ENCODE assay signal across 19 cellular contexts in genomic region chr7:137909042-137909441, GRCh38.
DNase-seq lines count a peak whose midpoint lies in the region; TF ChIP-seq lines count a peak whose summit lies in the region.
"Had no signal": no experiment of that assay in that cellular context is flagged by ENCODE, and none has a peak within 500 bp of the region (broad histone marks: within the 10 kb centered on the region; RNA-seq: fewer than 3 reads in every experiment).

No MANE protein-coding gene starts in this region.

- H3K4me1 Mint-ChIP-seq in type B pancreatic cell (ENCODE audit: unreplicated experiment) (peaks cover 4% of the 10 kb centered on the region), osteocyte (ENCODE audit: unreplicated experiment) (no peaks in the 10 kb centered on the region)
- H3K4me1 Mint-ChIP-seq: naive thymus-derived CD8-positive, alpha-beta T cell had no signal

- no peak overlapping the region for H3K4me2 ChIP-seq in osteoblast (ENCODE audit: insufficient read depth, low read length)
- H3K4me2 ChIP-seq: GM23338 had no signal

- H3K27ac ChIP-seq in ascending aorta (peak overlapping the region; percentile 78 to 87), osteoblast (ENCODE audit: low read depth, low read length) (peak overlapping the region; percentile 19)
- H3K27ac ChIP-seq: vagina had no signal

- no peak overlapping the region for H2AFZ ChIP-seq in osteoblast (ENCODE audit: low read length)
- H2AFZ ChIP-seq: GM23338 had no signal

- H3K27me3 ChIP-seq in ascending aorta (no peaks in the 10 kb centered on the region), osteoblast (ENCODE audit: insufficient read depth, low read length) (no peaks in the 10 kb centered on the region), H7 (ENCODE audit: control insufficient read depth, insufficient read depth, low read length) (no peaks in the 10 kb centered on the region)
- H3K27me3 ChIP-seq: breast epithelium, vagina had no signal

- H3K4me1 ChIP-seq in ascending aorta (peaks cover 0 to 20% of the 10 kb centered on the region in 2 donors), osteoblast (ENCODE audit: insufficient read depth, low read length) (peaks cover 5% of the 10 kb centered on the region)
- H3K4me1 ChIP-seq: breast epithelium had no signal

- H3K9me3 ChIP-seq in ascending aorta, result no peaks in the 10 kb centered on the region
- no peaks in the 10 kb centered on the region for H3K9me3 ChIP-seq in osteoblast (ENCODE audit: low read depth, low read length)
- H3K9me3 ChIP-seq: breast epithelium, vagina had no signal

- H3K27ac Mint-ChIP-seq in type B pancreatic cell (peak overlapping the region; percentile 23), osteocyte (ENCODE audit: unreplicated experiment) (no peak overlapping the region)
- H3K27ac Mint-ChIP-seq: GM23338 had no signal

- H3K27me3 Mint-ChIP-seq in type B pancreatic cell, result no peaks in the 10 kb centered on the region
- no peaks in the 10 kb centered on the region for H3K27me3 Mint-ChIP-seq in osteocyte (ENCODE audit: unreplicated experiment)
- H3K27me3 Mint-ChIP-seq: naive thymus-derived CD8-positive, alpha-beta T cell had no signal

- H3K36me3 Mint-ChIP-seq in type B pancreatic cell (peaks cover 61% of the 10 kb centered on the region), osteocyte (ENCODE audit: unreplicated experiment) (peaks cover 62% of the 10 kb centered on the region)

- intact Hi-C loops in ascending aorta (cut with DNase I), result loop anchor here (1.0 to 5.0 kb wide), 2 partner anchors 33 to 93 kb away; partner anchors contain the start of gene CREB3L2

- H3K36me3 ChIP-seq in ascending aorta (peaks cover 76% of the 10 kb centered on the region in 2 donors), osteoblast (ENCODE audit: insufficient read depth, low read length) (peaks cover 87% of the 10 kb centered on the region), H7 (replicated peaks; ENCODE audit: control insufficient read depth, insufficient read depth, low read length) (peaks cover 22% of the 10 kb centered on the region)
- H3K36me3 ChIP-seq: breast epithelium had no signal

- H3K4me3 ChIP-seq in ascending aorta (peak overlapping the region in 1 of 2 donors; percentile 11), fibroblast of villous mesenchyme (ENCODE audit: low read depth, low read length) (no peak overlapping the region), osteoblast (ENCODE audit: insufficient read depth, low read length) (no peak overlapping the region), H7 (ENCODE audit: insufficient read depth, low read depth, low read length) (no peak overlapping the region)
- H3K4me3 ChIP-seq: breast epithelium, GM23338, vagina had no signal

- no peaks in the 10 kb centered on the region for H4K20me1 ChIP-seq in osteoblast (ENCODE audit: insufficient read depth, low read length)

- H3K4me3 Mint-ChIP-seq in type B pancreatic cell (no peak overlapping the region), osteocyte (ENCODE audit: unreplicated experiment) (no peak overlapping the region)
- H3K4me3 Mint-ChIP-seq: GM23338; naive thymus-derived CD8-positive, alpha-beta T cell had no signal

- DNase-seq in ascending aorta (ENCODE audit: low spot score in 2 of 2) (peak in 1 of 2 donors; percentile 84), fibroblast of villous mesenchyme (ENCODE audit: low read depth) (no peak), osteoblast (ENCODE audit: insufficient read length, low spot score, missing footprints) (no peak), type B pancreatic cell (ENCODE audit: extremely low spot score, unreplicated experiment) (no peak), H7 (no peak), osteocyte (ENCODE audit: extremely low spot score, unreplicated experiment) (no peak), GM13976 (ENCODE audit: low spot score) (no peak)
- DNase-seq: activated CD4-positive, CD25-positive, alpha-beta regulatory T cell treated with anti-CD3 and anti-CD28 coated beads, Interleukin-2, amount 50 U/mL, for 72 hours; activated CD8-positive, alpha-beta memory T cell treated with anti-CD3 and anti-CD28 coated beads, Interleukin-2, amount 50 U/mL, for 48 hours; activated naive CD4-positive, alpha-beta T cell treated with Interleukin-2 at 50 U/mL for 16 hours; DMS79; naive thymus-derived CD8-positive, alpha-beta T cell; NCI-H2029 treated with DMSO at 0.1 percent for 48 hours; NCI-H748 treated with DMSO at 0.1 percent for 48 hours; retina; T-helper 1 cell had no signal

- H3K9me3 Mint-ChIP-seq in type B pancreatic cell (peaks cover 6% of the 10 kb centered on the region), osteocyte (ENCODE audit: unreplicated experiment) (no peaks in the 10 kb centered on the region)
- H3K9me3 Mint-ChIP-seq: naive thymus-derived CD8-positive, alpha-beta T cell had no signal

- in situ Hi-C loops in GM13976 (cut with MboI; ENCODE audit: low sequenced_read_pairs, unreplicated experiment), result loop anchor here (5.0 kb wide), 1 partner anchor 93 kb away; the partner anchor contains the start of gene CREB3L2

- peaks cover 31% of the 10 kb centered on the region for H3K79me2 ChIP-seq in osteoblast (ENCODE audit: insufficient read depth, low read length)

- TF ChIP-seq CTCF in ascending aorta (IDR thresholded peaks at IDR 0.05) (peak in 2 of 3 experiments; percentile 18 to 37), fibroblast of villous mesenchyme (IDR thresholded peaks at IDR 0.05; ENCODE audit: insufficient read depth, low read depth, low read length) (peak; percentile 1), osteoblast (IDR thresholded peaks at IDR 0.05; ENCODE audit: extremely low read depth, low read depth, low read length) (no peak), type B pancreatic cell (conservative IDR thresholded peaks at IDR 0.05) (no peak), osteocyte (IDR thresholded peaks at IDR 0.05) (no peak), GM13976 (IDR thresholded peaks at IDR 0.05; ENCODE audit: borderline replicate concordance, control extremely low read depth, extremely low read depth, insufficient read depth, missing control alignments) (no peak)

Comparison
In these comparisons a context has a peak if more than half of its experiments do, and no peak if none do; other contexts are left out.
1. CTCF ChIP-seq: peak in ascending aorta (2 of 3) and fibroblast of villous mesenchyme (single experiment); none in osteoblast (single experiment), type B pancreatic cell (single experiment), osteocyte (single experiment) and GM13976 (single experiment).